In the genomic region with DNA sequence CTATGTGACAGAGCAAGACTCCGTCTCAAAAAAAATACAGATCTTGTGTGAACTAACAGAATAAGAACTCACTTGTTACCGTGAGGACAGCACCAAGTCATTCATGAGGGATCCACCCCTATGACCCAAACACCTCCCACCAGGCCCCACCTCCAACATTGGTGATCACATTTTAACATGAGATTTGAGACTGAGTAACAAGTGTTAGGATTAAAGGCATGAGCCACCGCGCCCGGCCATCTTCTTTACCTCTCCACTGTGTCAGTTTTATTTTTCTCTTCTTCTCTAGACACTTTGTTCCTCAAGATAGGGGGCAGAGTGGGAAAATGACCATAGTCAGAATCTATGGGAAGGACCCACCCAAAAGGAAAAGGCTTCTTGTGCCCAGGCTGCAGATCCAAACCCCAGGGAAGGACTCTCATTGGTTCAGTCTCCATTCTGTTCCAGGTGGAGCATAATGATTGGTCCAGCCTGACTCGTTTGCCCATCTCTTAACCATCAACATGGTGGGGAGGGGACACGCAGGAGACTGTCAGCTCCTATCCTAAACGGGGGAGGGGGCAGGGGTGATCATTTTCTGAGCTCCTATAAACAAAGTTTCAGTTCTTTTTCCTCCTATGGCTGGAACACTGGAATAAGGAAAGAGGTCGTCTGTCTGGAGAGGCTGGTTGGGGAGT, we compare ENCODE assay signal across 8 cellular contexts. TPM values are rescaled to one million over a fixed set of nuclear protein-coding genes. Genes with fewer than 3 reads are reported as not detected.
DNase-seq lines count a peak whose midpoint lies in the region; ATAC-seq and FAIRE-seq lines count a peak whose summit lies in the region.

No MANE protein-coding gene starts in this region.

- DNase-seq in activated T-cell treated with anti-CD3 and anti-CD28 coated beads, Interleukin-2, amount 50 U/mL, for 24 hours: no peak
- DNase-seq in activated T-cell treated with anti-CD3 and anti-CD28 coated beads, Interleukin-2, amount 50 U/mL, for 1 hour: no peak
- DNase-seq in GM19239 (ENCODE audit: insufficient read length, low spot score) (no peak), HuH-7 (ENCODE audit: low spot score) (no peak)

- peaks cover 1% of the 10 kb centered on the region for H3K36me3 ChIP-seq in thymus (ENCODE audit: control insufficient read depth, insufficient read depth)

- peaks cover 34% of the 10 kb centered on the region for H3K4me1 Mint-ChIP-seq in activated T-cell treated with anti-CD3 and anti-CD28 coated beads, Interleukin-2, amount 50 U/mL, for 24 hours (ENCODE audit: low read depth)

- H3K36me3 Mint-ChIP-seq in activated T-cell treated with anti-CD3 and anti-CD28 coated beads, Interleukin-2, amount 50 U/mL, for 24 hours (ENCODE audit: low read depth): peaks cover 31% of the 10 kb centered on the region

- H3K4me3 ChIP-seq in thymus (ENCODE audit: low read length): peak overlapping the region; percentile 97

- H3K9me3 ChIP-seq in thymus (ENCODE audit: control insufficient read depth): no peaks in the 10 kb centered on the region

- no peaks in the 10 kb centered on the region for H3K27me3 Mint-ChIP-seq in activated T-cell treated with anti-CD3 and anti-CD28 coated beads, Interleukin-2, amount 50 U/mL, for 24 hours

- peak overlapping the region; percentile 98 for H3K4me3 Mint-ChIP-seq in activated T-cell treated with anti-CD3 and anti-CD28 coated beads, Interleukin-2, amount 50 U/mL, for 24 hours

- H3K27ac ChIP-seq in angular gyrus (ENCODE audit: low read depth, low read length) (peak overlapping the region; percentile 100), layer of hippocampus (ENCODE audit: low read depth, low read length) (peak overlapping the region; percentile 100), thymus (ENCODE audit: low read depth) (peak overlapping the region; percentile 99)

- H3K9me3 Mint-ChIP-seq in activated T-cell treated with anti-CD3 and anti-CD28 coated beads, Interleukin-2, amount 50 U/mL, for 24 hours: no peaks in the 10 kb centered on the region

- FAIRE-seq in GM19239 (lab: Jason Lieb, UNC): no peak

- H3K4me1 ChIP-seq in thymus (ENCODE audit: control insufficient read depth, insufficient read depth, low read length): peaks cover 14% of the 10 kb centered on the region

- H3K27me3 ChIP-seq in layer of hippocampus (ENCODE audit: control insufficient read depth, insufficient read depth, low read length) (no peaks in the 10 kb centered on the region), thymus (ENCODE audit: control insufficient read depth, insufficient read depth) (no peaks in the 10 kb centered on the region)

- ATAC-seq in HG03039 (IDR thresholded peaks at IDR 0.05; ENCODE audit: unreplicated experiment): no peak

- H3K27ac Mint-ChIP-seq in activated T-cell treated with anti-CD3 and anti-CD28 coated beads, Interleukin-2, amount 50 U/mL, for 24 hours: peak overlapping the region; percentile 100

- 74% methylated on average over 9 of the region's 9 CpGs for whole genome bisulfite sequencing in thymus

RNA-seq across cellular contexts. Expression of a gene that starts 1.3 kb away (rescaled TPM):
- polyA plus RNA-seq in thymus: 167 TPM

RNA-seq across cellular contexts. Expression of a gene that starts 25.0 kb away (rescaled TPM):
- 7.8 TPM for polyA plus RNA-seq in thymus

RNA-seq across cellular contexts. Expression of a gene that starts 36.1 kb away (rescaled TPM):
- polyA plus RNA-seq in thymus: not detected
